In genomic region chr15:88375234-88375926, GRCh38 we compare ENCODE assay signal across 12 cellular contexts.
DNase-seq lines count a peak whose midpoint lies in the region; ATAC-seq, FAIRE-seq and TF ChIP-seq lines count a peak whose summit lies in the region.
"Had no signal": no experiment of that assay in that cellular context is flagged by ENCODE, and none has a peak within 500 bp of the region (broad histone marks: within the 10 kb centered on the region; RNA-seq: fewer than 3 reads in every experiment).

No MANE protein-coding gene starts in this region.

- no peak overlapping the region for H3K27ac ChIP-seq in GM23338 (ENCODE audit: low read depth)
- no peak overlapping the region for H3K27ac ChIP-seq in trophoblast cell (ENCODE audit: low read depth, low read length)

- H4K20me1 ChIP-seq in GM23338 (replicated peaks; ENCODE audit: insufficient read depth) = no peaks in the 10 kb centered on the region

- H3K36me3 Mint-ChIP-seq in GM23338 (ENCODE audit: low read depth) = no peaks in the 10 kb centered on the region
- no peaks in the 10 kb centered on the region for H3K36me3 Mint-ChIP-seq in naive thymus-derived CD8-positive, alpha-beta T cell

- no peak overlapping the region for H4K12ac ChIP-seq in trophoblast cell (ENCODE audit: low read depth, low read length)

- H3K9me3 ChIP-seq in trophoblast cell (ENCODE audit: insufficient read depth, low read depth, low read length) = no peaks in the 10 kb centered on the region

- peaks cover 11% of the 10 kb centered on the region for H3K4me1 ChIP-seq in GM23338 (ENCODE audit: insufficient read depth)
- no peaks in the 10 kb centered on the region for H3K4me1 ChIP-seq in trophoblast cell (ENCODE audit: control insufficient read depth in 1 of 2, insufficient read depth in 2 of 2, low read length in 2 of 2)

- no peak overlapping the region for H4K8ac ChIP-seq in trophoblast cell (ENCODE audit: low read depth, low read length)

- no peak overlapping the region for H3K4ac ChIP-seq in trophoblast cell (ENCODE audit: low read depth, low read length)

- 0 out of 2 replicates have a peak, but pooled peaks cover 10% of the 10 kb centered on the region for H3K9me2 ChIP-seq in GM23338 (ENCODE audit: insufficient read depth)

- H3K4me3 ChIP-seq in GM23338 (no peak overlapping the region), fibroblast of mammary gland (ENCODE audit: control insufficient read depth, low read depth, low read length) (no peak overlapping the region), trophoblast cell (ENCODE audit: low read depth, low read length) (no peak overlapping the region)

- H2BK5ac ChIP-seq in trophoblast cell (ENCODE audit: low read depth, low read length, poor library complexity) = no peak overlapping the region

- no CpG with 5 or more reads among the region's 9 CpGs for WGBS in trophoblast cell (ENCODE audit: extremely low coverage, insufficient coverage, insufficient read length)

- no peak overlapping the region for H3K23ac ChIP-seq in trophoblast cell (ENCODE audit: low read length)

- no peaks in the 10 kb centered on the region for H3K79me2 ChIP-seq in GM23338 (replicated peaks; ENCODE audit: insufficient read depth)
- H3K79me2 ChIP-seq in trophoblast cell (ENCODE audit: control insufficient read depth, insufficient read depth, low read length, poor library complexity) = no peaks in the 10 kb centered on the region

- H2AFZ ChIP-seq in GM23338 = peak overlapping the region; percentile 96
- H2AFZ ChIP-seq in trophoblast cell (ENCODE audit: insufficient read depth, low read length, poor library complexity) = no peak overlapping the region

- H3F3A ChIP-seq in GM23338 (replicated peaks; ENCODE audit: low read depth) = no peaks in the 10 kb centered on the region

- H3K36me3 ChIP-seq in GM23338 (ENCODE audit: insufficient read depth) (no peaks in the 10 kb centered on the region), trophoblast cell (ENCODE audit: control insufficient read depth in 1 of 2, insufficient read depth in 2 of 2, low read length in 2 of 2) (no peaks in the 10 kb centered on the region)

- H3K4me2 ChIP-seq in GM23338 (no peak overlapping the region), trophoblast cell (ENCODE audit: low read length) (no peak overlapping the region)

- no peak overlapping the region for H2AK5ac ChIP-seq in trophoblast cell (ENCODE audit: low read length)

- POLR2A ChIA-PET in naive thymus-derived CD8-positive, alpha-beta T cell (lab: Charles Lee) = no interaction called here

- no peak for FAIRE-seq in RCC 7860 (lab: Jason Lieb, UNC)

- no peaks in the 10 kb centered on the region for H3K79me1 ChIP-seq in trophoblast cell (ENCODE audit: low read length)

- H3K27me3 ChIP-seq in GM23338 (ENCODE audit: insufficient read depth) (no peaks in the 10 kb centered on the region), trophoblast cell (ENCODE audit: insufficient read depth, low read length) (no peaks in the 10 kb centered on the region)

- H3K4me3 Mint-ChIP-seq in GM23338 = no peak overlapping the region
- no peak overlapping the region for H3K4me3 Mint-ChIP-seq in naive thymus-derived CD8-positive, alpha-beta T cell

- H2BK12ac ChIP-seq in trophoblast cell (ENCODE audit: low read length) = no peak overlapping the region

- no peak overlapping the region for H3K9ac ChIP-seq in trophoblast cell (ENCODE audit: low read length)

- no peak overlapping the region for H3K18ac ChIP-seq in trophoblast cell (ENCODE audit: low read length)

- peak; percentile 79 for ATAC-seq in GM23338
- no peak for ATAC-seq in HG03460 (IDR thresholded peaks at IDR 0.05; ENCODE audit: unreplicated experiment)
- no peak for ATAC-seq in GM21447 (IDR thresholded peaks at IDR 0.05; ENCODE audit: unreplicated experiment)
- ATAC-seq in naive thymus-derived CD8-positive, alpha-beta T cell = no peak
- ATAC-seq: HCT116 had no signal

- H4K91ac ChIP-seq in trophoblast cell (ENCODE audit: low read depth, low read length) = no peak overlapping the region

- DNase-seq in GM23338 (ENCODE audit: low spot score) (peak; percentile 16), RCC 7860 (ENCODE audit: low spot score) (peak; percentile 66), fibroblast of mammary gland (ENCODE audit: low read depth) (peak; percentile 66), trophoblast cell (peak; percentile 30 to 65), DMS53 (lab: John Stamatoyannopoulos, UW) (no peak)
- DNase-seq in naive thymus-derived CD8-positive, alpha-beta T cell = no peak
- DNase-seq: NCI-H2081, SIG-M5, substantia nigra had no signal

- H3K27me3 Mint-ChIP-seq in GM23338 (ENCODE audit: insufficient read depth, low read depth, poor library complexity) = peaks cover 7% of the 10 kb centered on the region
- peaks cover 6 to 26% (median 20%) of the 10 kb centered on the region in 5 donors for H3K27me3 Mint-ChIP-seq in naive thymus-derived CD8-positive, alpha-beta T cell

- H3K9me3 Mint-ChIP-seq in GM23338 = no peaks in the 10 kb centered on the region
- no peaks in the 10 kb centered on the region for H3K9me3 Mint-ChIP-seq in naive thymus-derived CD8-positive, alpha-beta T cell

- TF ChIP-seq CTCF in GM23338 (conservative IDR thresholded peaks at IDR 0.05; ENCODE audit: low read depth in 2 of 2) (0 out of 4 replicates have a peak, but pooled peaks of 1 of the 2 experiments have one; percentile 5), fibroblast of mammary gland (conservative IDR thresholded peaks at IDR 0.05; ENCODE audit: control insufficient read depth, insufficient read depth, low read depth, low read length) (no peak)

- no peak overlapping the region for H2BK120ac ChIP-seq in trophoblast cell (ENCODE audit: insufficient read depth, low read length, poor library complexity)

- peaks cover 10% of the 10 kb centered on the region; the same call in 2 of the 3 replicates for H3K4me1 Mint-ChIP-seq in GM23338
- no peaks in the 10 kb centered on the region for H3K4me1 Mint-ChIP-seq in naive thymus-derived CD8-positive, alpha-beta T cell

- H3K14ac ChIP-seq in trophoblast cell (ENCODE audit: low read length) = no peak overlapping the region

- H3K27ac Mint-ChIP-seq in GM23338 = no peak overlapping the region
- no peak overlapping the region for H3K27ac Mint-ChIP-seq in naive thymus-derived CD8-positive, alpha-beta T cell

TF ChIP-seq in GM23338, 12 proteins besides CTCF, POLR2A, EP300 and RAD21:
- TF ChIP-seq JUNB (IDR thresholded peaks at IDR 0.05; ENCODE audit: unreplicated experiment) = no peak
- TF ChIP-seq, protein P1, sequence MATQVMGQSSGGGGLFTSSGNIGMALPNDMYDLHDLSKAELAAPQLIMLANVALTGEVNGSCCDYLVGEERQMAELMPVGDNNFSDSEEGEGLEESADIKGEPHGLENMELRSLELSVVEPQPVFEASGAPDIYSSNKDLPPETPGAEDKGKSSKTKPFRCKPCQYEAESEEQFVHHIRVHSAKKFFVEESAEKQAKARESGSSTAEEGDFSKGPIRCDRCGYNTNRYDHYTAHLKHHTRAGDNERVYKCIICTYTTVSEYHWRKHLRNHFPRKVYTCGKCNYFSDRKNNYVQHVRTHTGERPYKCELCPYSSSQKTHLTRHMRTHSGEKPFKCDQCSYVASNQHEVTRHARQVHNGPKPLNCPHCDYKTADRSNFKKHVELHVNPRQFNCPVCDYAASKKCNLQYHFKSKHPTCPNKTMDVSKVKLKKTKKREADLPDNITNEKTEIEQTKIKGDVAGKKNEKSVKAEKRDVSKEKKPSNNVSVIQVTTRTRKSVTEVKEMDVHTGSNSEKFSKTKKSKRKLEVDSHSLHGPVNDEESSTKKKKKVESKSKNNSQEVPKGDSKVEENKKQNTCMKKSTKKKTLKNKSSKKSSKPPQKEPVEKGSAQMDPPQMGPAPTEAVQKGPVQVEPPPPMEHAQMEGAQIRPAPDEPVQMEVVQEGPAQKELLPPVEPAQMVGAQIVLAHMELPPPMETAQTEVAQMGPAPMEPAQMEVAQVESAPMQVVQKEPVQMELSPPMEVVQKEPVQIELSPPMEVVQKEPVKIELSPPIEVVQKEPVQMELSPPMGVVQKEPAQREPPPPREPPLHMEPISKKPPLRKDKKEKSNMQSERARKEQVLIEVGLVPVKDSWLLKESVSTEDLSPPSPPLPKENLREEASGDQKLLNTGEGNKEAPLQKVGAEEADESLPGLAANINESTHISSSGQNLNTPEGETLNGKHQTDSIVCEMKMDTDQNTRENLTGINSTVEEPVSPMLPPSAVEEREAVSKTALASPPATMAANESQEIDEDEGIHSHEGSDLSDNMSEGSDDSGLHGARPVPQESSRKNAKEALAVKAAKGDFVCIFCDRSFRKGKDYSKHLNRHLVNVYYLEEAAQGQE (IDR thresholded peaks at IDR 0.05; ENCODE audit: unreplicated experiment) = no peak
- TF ChIP-seq EZH2 (IDR thresholded peaks at IDR 0.05; ENCODE audit: low read depth, unreplicated experiment) = no peak
- no peak for TF ChIP-seq STAT1 (IDR thresholded peaks at IDR 0.05; ENCODE audit: unreplicated experiment)
- TF ChIP-seq POLR2AphosphoS5 (IDR thresholded peaks at IDR 0.05; ENCODE audit: low read depth) = no peak
- no peak for TF ChIP-seq EZH2phosphoT487 (IDR thresholded peaks at IDR 0.05; ENCODE audit: unreplicated experiment)
- no peak for TF ChIP-seq ZNF114 (CRISPR knock-in tag; IDR thresholded peaks at IDR 0.05)
- no peak for TF ChIP-seq NANOG (IDR thresholded peaks at IDR 0.05; ENCODE audit: borderline replicate concordance)

Comparison
In these comparisons a context has a peak if more than half of its experiments do, and no peak if none do; other contexts are left out.
1. DNase-seq: peak in GM23338 (single experiment), RCC 7860 (single experiment), fibroblast of mammary gland (single experiment) and trophoblast cell (2 of 2); none in naive thymus-derived CD8-positive, alpha-beta T cell (0 of 10) and DMS53 (single experiment).